Comparison of ENCODE assay signal across 1 cellular context in genomic region chr16:22188595-22189442, GRCh38.
A peak's percentile ranks its signal among the peaks of the same experiment; 100 is the strongest.
TF ChIP-seq lines count a peak whose summit lies in the region.

No MANE protein-coding gene starts in this region.

TF ChIP-seq in HepG2, 621 proteins besides CTCF, POLR2A, EP300 and RAD21 (continued from another document and continues in another):
- TF ChIP-seq, protein P1, sequence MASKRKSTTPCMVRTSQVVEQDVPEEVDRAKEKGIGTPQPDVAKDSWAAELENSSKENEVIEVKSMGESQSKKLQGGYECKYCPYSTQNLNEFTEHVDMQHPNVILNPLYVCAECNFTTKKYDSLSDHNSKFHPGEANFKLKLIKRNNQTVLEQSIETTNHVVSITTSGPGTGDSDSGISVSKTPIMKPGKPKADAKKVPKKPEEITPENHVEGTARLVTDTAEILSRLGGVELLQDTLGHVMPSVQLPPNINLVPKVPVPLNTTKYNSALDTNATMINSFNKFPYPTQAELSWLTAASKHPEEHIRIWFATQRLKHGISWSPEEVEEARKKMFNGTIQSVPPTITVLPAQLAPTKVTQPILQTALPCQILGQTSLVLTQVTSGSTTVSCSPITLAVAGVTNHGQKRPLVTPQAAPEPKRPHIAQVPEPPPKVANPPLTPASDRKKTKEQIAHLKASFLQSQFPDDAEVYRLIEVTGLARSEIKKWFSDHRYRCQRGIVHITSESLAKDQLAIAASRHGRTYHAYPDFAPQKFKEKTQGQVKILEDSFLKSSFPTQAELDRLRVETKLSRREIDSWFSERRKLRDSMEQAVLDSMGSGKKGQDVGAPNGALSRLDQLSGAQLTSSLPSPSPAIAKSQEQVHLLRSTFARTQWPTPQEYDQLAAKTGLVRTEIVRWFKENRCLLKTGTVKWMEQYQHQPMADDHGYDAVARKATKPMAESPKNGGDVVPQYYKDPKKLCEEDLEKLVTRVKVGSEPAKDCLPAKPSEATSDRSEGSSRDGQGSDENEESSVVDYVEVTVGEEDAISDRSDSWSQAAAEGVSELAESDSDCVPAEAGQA (IDR thresholded peaks at IDR 0.05; ENCODE audit: low read depth), result no peak
- TF ChIP-seq, protein P1 (CRISPR knock-in tag; IDR thresholded peaks at IDR 0.05; ENCODE audit: borderline replicate concordance), result no peak
- TF ChIP-seq RNF2 (conservative IDR thresholded peaks at IDR 0.05; ENCODE audit: low read depth) (no peak), ZMYM2 (CRISPR knock-in tag; IDR thresholded peaks at IDR 0.05) (no peak), ZNF441 (CRISPR knock-in tag; IDR thresholded peaks at IDR 0.05; ENCODE audit: borderline replicate concordance) (no peak), E2F1 (CRISPR knock-in tag; IDR thresholded peaks at IDR 0.05) (no peak; the same call in 1 of the 2 replicates), HDAC1 (CRISPR knock-in tag; IDR thresholded peaks at IDR 0.05) (no peak), ZFY (CRISPR knock-in tag; IDR thresholded peaks at IDR 0.05) (no peak), DPF2 (CRISPR knock-in tag; IDR thresholded peaks at IDR 0.05; ENCODE audit: borderline replicate concordance, low read depth) (no peak; the same call in 1 of the 2 replicates), ZNF567 (CRISPR knock-in tag; IDR thresholded peaks at IDR 0.05; ENCODE audit: borderline replicate concordance) (0 out of 2 replicates have a peak, but pooled peaks have one; percentile 16), ZNF335 (CRISPR knock-in tag; IDR thresholded peaks at IDR 0.05) (peak; percentile 33; the same call in 1 of the 2 replicates), TEAD2 (CRISPR knock-in tag; IDR thresholded peaks at IDR 0.05) (no peak), ZNF264 (CRISPR knock-in tag; IDR thresholded peaks at IDR 0.05) (0 out of 2 replicates have a peak, but pooled peaks have one; percentile 38), ZSCAN5A (CRISPR knock-in tag; IDR thresholded peaks at IDR 0.05; ENCODE audit: borderline replicate concordance) (no peak), ZSCAN29 (CRISPR knock-in tag; conservative IDR thresholded peaks at IDR 0.05) (no peak; the same call in 1 of the 2 replicates), ZNF788 (CRISPR knock-in tag; IDR thresholded peaks at IDR 0.05; ENCODE audit: borderline replicate concordance) (peak; percentile 58; the same call in 1 of the 2 replicates), ZFP37 (CRISPR knock-in tag; IDR thresholded peaks at IDR 0.05; ENCODE audit: borderline replicate concordance) (peak; percentile 84), HMG20A (CRISPR knock-in tag; IDR thresholded peaks at IDR 0.05; ENCODE audit: borderline replicate concordance) (peak; percentile 31; the same call in 1 of the 2 replicates), ZBED4 (CRISPR knock-in tag; IDR thresholded peaks at IDR 0.05; ENCODE audit: borderline replicate concordance) (peak; percentile 69), SNAPC5 (CRISPR knock-in tag; IDR thresholded peaks at IDR 0.05; ENCODE audit: borderline replicate concordance) (no peak), NCOA1 (CRISPR knock-in tag; IDR thresholded peaks at IDR 0.05) (no peak), ZNF879 (CRISPR knock-in tag; IDR thresholded peaks at IDR 0.05) (no peak), JDP2 (CRISPR knock-in tag; IDR thresholded peaks at IDR 0.05; ENCODE audit: borderline replicate concordance) (no peak), MBNL3 (CRISPR knock-in tag; conservative IDR thresholded peaks at IDR 0.05) (no peak), KLF13 (CRISPR knock-in tag; IDR thresholded peaks at IDR 0.05) (no peak), ZC3H4 (CRISPR knock-in tag; IDR thresholded peaks at IDR 0.05; ENCODE audit: borderline replicate concordance) (no peak), ZNF780A (CRISPR knock-in tag; IDR thresholded peaks at IDR 0.05) (no peak), MAZ (IDR thresholded peaks at IDR 0.05; ENCODE audit: borderline replicate concordance, low read depth, low read length) (peak; percentile 41; the same call in 1 of the 2 replicates), MAZ (CRISPR knock-in tag; IDR thresholded peaks at IDR 0.05; ENCODE audit: low read depth) (peak; percentile 66; the same call in 1 of the 2 replicates), SIX4 (CRISPR knock-in tag; IDR thresholded peaks at IDR 0.05) (no peak; the same call in 1 of the 2 replicates), FIP1L1 (IDR thresholded peaks at IDR 0.05; ENCODE audit: borderline replicate concordance, insufficient read depth, low read depth, low read length) (no peak), MLLT10 (CRISPR knock-in tag; IDR thresholded peaks at IDR 0.05) (no peak), ZNF24 (IDR thresholded peaks at IDR 0.05) (no peak), MAFK (conservative IDR thresholded peaks at IDR 0.05 in 1 of 2, IDR thresholded peaks at IDR 0.05 in 1 of 2; ENCODE audit: low read length in 2 of 2) (no peak), ZNF543 (CRISPR knock-in tag; IDR thresholded peaks at IDR 0.05) (peak; percentile 61; the same call in 1 of the 2 replicates), KDM2A (CRISPR knock-in tag; IDR thresholded peaks at IDR 0.05; ENCODE audit: borderline replicate concordance, low read depth) (peak; percentile 64; the same call in 1 of the 2 replicates), RNF219 (CRISPR knock-in tag; IDR thresholded peaks at IDR 0.05) (no peak)
- TF ChIP-seq, protein P2, sequence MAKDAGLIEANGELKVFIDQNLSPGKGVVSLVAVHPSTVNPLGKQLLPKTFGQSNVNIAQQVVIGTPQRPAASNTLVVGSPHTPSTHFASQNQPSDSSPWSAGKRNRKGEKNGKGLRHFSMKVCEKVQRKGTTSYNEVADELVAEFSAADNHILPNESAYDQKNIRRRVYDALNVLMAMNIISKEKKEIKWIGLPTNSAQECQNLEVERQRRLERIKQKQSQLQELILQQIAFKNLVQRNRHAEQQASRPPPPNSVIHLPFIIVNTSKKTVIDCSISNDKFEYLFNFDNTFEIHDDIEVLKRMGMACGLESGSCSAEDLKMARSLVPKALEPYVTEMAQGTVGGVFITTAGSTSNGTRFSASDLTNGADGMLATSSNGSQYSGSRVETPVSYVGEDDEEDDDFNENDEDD (CRISPR knock-in tag; IDR thresholded peaks at IDR 0.05; ENCODE audit: borderline replicate concordance), result no peak
- TF ChIP-seq, protein P3, sequence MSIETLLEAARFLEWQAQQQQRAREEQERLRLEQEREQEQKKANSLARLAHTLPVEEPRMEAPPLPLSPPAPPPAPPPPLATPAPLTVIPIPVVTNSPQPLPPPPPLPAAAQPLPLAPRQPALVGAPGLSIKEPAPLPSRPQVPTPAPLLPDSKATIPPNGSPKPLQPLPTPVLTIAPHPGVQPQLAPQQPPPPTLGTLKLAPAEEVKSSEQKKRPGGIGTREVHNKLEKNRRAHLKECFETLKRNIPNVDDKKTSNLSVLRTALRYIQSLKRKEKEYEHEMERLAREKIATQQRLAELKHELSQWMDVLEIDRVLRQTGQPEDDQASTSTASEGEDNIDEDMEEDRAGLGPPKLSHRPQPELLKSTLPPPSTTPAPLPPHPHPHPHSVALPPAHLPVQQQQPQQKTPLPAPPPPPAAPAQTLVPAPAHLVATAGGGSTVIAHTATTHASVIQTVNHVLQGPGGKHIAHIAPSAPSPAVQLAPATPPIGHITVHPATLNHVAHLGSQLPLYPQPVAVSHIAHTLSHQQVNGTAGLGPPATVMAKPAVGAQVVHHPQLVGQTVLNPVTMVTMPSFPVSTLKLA (IDR thresholded peaks at IDR 0.05), result no peak
- TF ChIP-seq, protein P4, sequence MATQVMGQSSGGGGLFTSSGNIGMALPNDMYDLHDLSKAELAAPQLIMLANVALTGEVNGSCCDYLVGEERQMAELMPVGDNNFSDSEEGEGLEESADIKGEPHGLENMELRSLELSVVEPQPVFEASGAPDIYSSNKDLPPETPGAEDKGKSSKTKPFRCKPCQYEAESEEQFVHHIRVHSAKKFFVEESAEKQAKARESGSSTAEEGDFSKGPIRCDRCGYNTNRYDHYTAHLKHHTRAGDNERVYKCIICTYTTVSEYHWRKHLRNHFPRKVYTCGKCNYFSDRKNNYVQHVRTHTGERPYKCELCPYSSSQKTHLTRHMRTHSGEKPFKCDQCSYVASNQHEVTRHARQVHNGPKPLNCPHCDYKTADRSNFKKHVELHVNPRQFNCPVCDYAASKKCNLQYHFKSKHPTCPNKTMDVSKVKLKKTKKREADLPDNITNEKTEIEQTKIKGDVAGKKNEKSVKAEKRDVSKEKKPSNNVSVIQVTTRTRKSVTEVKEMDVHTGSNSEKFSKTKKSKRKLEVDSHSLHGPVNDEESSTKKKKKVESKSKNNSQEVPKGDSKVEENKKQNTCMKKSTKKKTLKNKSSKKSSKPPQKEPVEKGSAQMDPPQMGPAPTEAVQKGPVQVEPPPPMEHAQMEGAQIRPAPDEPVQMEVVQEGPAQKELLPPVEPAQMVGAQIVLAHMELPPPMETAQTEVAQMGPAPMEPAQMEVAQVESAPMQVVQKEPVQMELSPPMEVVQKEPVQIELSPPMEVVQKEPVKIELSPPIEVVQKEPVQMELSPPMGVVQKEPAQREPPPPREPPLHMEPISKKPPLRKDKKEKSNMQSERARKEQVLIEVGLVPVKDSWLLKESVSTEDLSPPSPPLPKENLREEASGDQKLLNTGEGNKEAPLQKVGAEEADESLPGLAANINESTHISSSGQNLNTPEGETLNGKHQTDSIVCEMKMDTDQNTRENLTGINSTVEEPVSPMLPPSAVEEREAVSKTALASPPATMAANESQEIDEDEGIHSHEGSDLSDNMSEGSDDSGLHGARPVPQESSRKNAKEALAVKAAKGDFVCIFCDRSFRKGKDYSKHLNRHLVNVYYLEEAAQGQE (IDR thresholded peaks at IDR 0.05; ENCODE audit: borderline replicate concordance in 1 of 2, low read depth in 1 of 2, low read length in 2 of 2), result no peak
